ENCODE assay signal across 24 cellular contexts in the genomic region with DNA sequence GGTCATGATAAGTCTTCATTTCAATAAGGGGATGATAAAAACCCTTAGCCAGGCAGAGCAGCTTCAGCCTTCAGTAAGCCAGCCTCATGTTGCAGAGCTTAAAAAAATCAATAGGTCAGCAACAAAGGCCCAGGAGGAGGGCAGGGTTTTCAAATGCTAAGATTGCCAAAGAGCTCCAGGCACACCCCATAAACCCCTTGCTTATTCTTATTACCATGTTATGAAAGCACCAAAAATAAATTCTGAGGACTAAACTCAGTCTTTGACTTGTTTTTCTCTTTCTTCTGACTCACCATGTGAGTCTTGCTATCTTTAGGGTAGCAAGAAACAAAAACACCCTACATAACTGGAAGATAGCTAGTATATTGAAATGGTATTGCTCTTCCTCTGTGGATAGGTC.
DNase-seq lines count a peak whose midpoint lies in the region; ATAC-seq and TF ChIP-seq lines count a peak whose summit lies in the region.
"Had no signal": no experiment of that assay in that cellular context is flagged by ENCODE, and none has a peak within 500 bp of the region (broad histone marks: within the 10 kb centered on the region; RNA-seq: fewer than 3 reads in every experiment).

No MANE protein-coding gene starts in this region.

- H3K9me3 Mint-ChIP-seq in stimulated activated naive CD8-positive, alpha-beta T cell treated with anti-CD3 and anti-CD28 coated beads, Interleukin-15, amount 100 ng/mL, for 72 hours = peaks cover 20 to 21% of the 10 kb centered on the region in 2 donors

- no peak overlapping the region for H3K4me3 Mint-ChIP-seq in stimulated activated naive CD8-positive, alpha-beta T cell treated with anti-CD3 and anti-CD28 coated beads, Interleukin-15, amount 100 ng/mL, for 72 hours
- H3K4me3 Mint-ChIP-seq: activated naive CD4-positive, alpha-beta T cell treated with anti-CD3 and anti-CD28 coated beads, Interleukin-2, amount 50 U/mL, for 24 hours; activated T-helper 1 cell treated with anti-CD3 and anti-CD28 coated beads, Interleukin-12 subunit alpha, Interleukin-12 subunit beta, Interleukin-2, Interleukin-4 antibody, amounts not matched to agents 30 ng/mL and 10 ng/mL and 1 ng/mL, durations not matched to agents 14 hours and 24 hours and 36 hours; stimulated activated effector memory CD8-positive, alpha-beta T cell treated with anti-CD3 and anti-CD28 coated beads, Interleukin-12 subunit alpha, Interleukin-12 subunit beta, amount 100 ng/mL, for 72 hours; T-helper 2 cell treated with Interferon-gamma antibody and Interleukin-4, amounts not matched to agents 5 μg/mL and 100 μg/mL, for 36 hours had no signal

- DNase-seq in NCI-H1092 treated with DMSO at 0.1 percent for 48 hours (lab: John Stamatoyannopoulos, UW) (peak; percentile 16), NCI-H1092 (lab: John Stamatoyannopoulos, UW) (no peak), NCI-H69 (lab: John Stamatoyannopoulos, UW) (peak; percentile 67), fibroblast of villous mesenchyme (ENCODE audit: low read depth) (peak; percentile 29), retina (peak; percentile 51)
- no peak for DNase-seq in stimulated activated naive CD8-positive, alpha-beta T cell treated with anti-CD3 and anti-CD28 coated beads, Interleukin-15, amount 100 ng/mL, for 72 hours
- DNase-seq: activated CD4-positive, alpha-beta T cell treated with anti-CD3 and anti-CD28 coated beads, Interleukin-2, amount 50 U/mL, for 1 hour; aorta; cortex of kidney; esophagus squamous epithelium; left cardiac atrium; NCI-H2029; NCI-H510A; occipital lobe; spleen; stimulated activated CD4-positive, alpha-beta T cell treated with anti-CD3 and anti-CD28 coated beads, Interleukin-2, amount 100 ng/mL, for 48 hours had no signal

- no peak overlapping the region for H3K4me3 ChIP-seq in fibroblast of villous mesenchyme (ENCODE audit: low read depth, low read length)
- H3K4me3 ChIP-seq: esophagus squamous epithelium, spleen, suprapubic skin had no signal

- no peak overlapping the region for H3K27ac Mint-ChIP-seq in stimulated activated naive CD8-positive, alpha-beta T cell treated with anti-CD3 and anti-CD28 coated beads, Interleukin-15, amount 100 ng/mL, for 72 hours
- H3K27ac Mint-ChIP-seq: activated naive CD4-positive, alpha-beta T cell treated with anti-CD3 and anti-CD28 coated beads, Interleukin-2, amount 50 U/mL, for 24 hours; activated T-helper 1 cell treated with anti-CD3 and anti-CD28 coated beads, Interleukin-12 subunit alpha, Interleukin-12 subunit beta, Interleukin-2, Interleukin-4 antibody, amounts not matched to agents 30 ng/mL and 10 ng/mL and 1 ng/mL, durations not matched to agents 14 hours and 24 hours and 36 hours; stimulated activated effector memory CD8-positive, alpha-beta T cell treated with anti-CD3 and anti-CD28 coated beads, Interleukin-12 subunit alpha, Interleukin-12 subunit beta, amount 100 ng/mL, for 72 hours; T-helper 2 cell treated with Interferon-gamma antibody and Interleukin-4, amounts not matched to agents 5 μg/mL and 100 μg/mL, for 36 hours had no signal

- no peaks in the 10 kb centered on the region for H3K4me1 Mint-ChIP-seq in stimulated activated naive CD8-positive, alpha-beta T cell treated with anti-CD3 and anti-CD28 coated beads, Interleukin-15, amount 100 ng/mL, for 72 hours
- H3K4me1 Mint-ChIP-seq: activated naive CD4-positive, alpha-beta T cell treated with anti-CD3 and anti-CD28 coated beads, Interleukin-2, amount 50 U/mL, for 24 hours; stimulated activated effector memory CD8-positive, alpha-beta T cell treated with anti-CD3 and anti-CD28 coated beads, Interleukin-12 subunit alpha, Interleukin-12 subunit beta, amount 100 ng/mL, for 72 hours had no signal

- no peak for TF ChIP-seq CTCF in fibroblast of villous mesenchyme (IDR thresholded peaks at IDR 0.05; ENCODE audit: insufficient read depth, low read depth, low read length)

- no peaks in the 10 kb centered on the region for H3K27me3 Mint-ChIP-seq in stimulated activated naive CD8-positive, alpha-beta T cell treated with anti-CD3 and anti-CD28 coated beads, Interleukin-15, amount 100 ng/mL, for 72 hours
- H3K27me3 Mint-ChIP-seq: activated naive CD4-positive, alpha-beta T cell treated with anti-CD3 and anti-CD28 coated beads, Interleukin-2, amount 50 U/mL, for 24 hours had no signal

- ATAC-seq in HG03457 (IDR thresholded peaks at IDR 0.05; ENCODE audit: unreplicated experiment) (no peak), GM21447 (IDR thresholded peaks at IDR 0.05; ENCODE audit: unreplicated experiment) (no peak)
- no peak for ATAC-seq in stimulated activated naive CD8-positive, alpha-beta T cell treated with anti-CD3 and anti-CD28 coated beads, Interleukin-15, amount 100 ng/mL, for 72 hours
- ATAC-seq: HepG2; left cardiac atrium; stimulated activated effector memory CD8-positive, alpha-beta T cell treated with anti-CD3 and anti-CD28 coated beads, Interleukin-12 subunit alpha, Interleukin-12 subunit beta, amount 100 ng/mL, for 72 hours had no signal

Comparison
In these comparisons a context has a peak if more than half of its experiments do, and no peak if none do; other contexts are left out.
1. DNase-seq: peak in NCI-H1092 treated with DMSO at 0.1 percent for 48 hours (single experiment), NCI-H69 (single experiment), fibroblast of villous mesenchyme (single experiment) and retina (single experiment); none in NCI-H1092 (single experiment) and stimulated activated naive CD8-positive, alpha-beta T cell treated with anti-CD3 and anti-CD28 coated beads, Interleukin-15, amount 100 ng/mL, for 72 hours (0 of 2).